In genomic region chr17:78332530-78332929, GRCh38 we compare ENCODE assay signal across 15 cellular contexts. TPM values are rescaled to one million over a fixed set of nuclear protein-coding genes. Genes with fewer than 3 reads are reported as not detected.
DNase-seq lines count a peak whose midpoint lies in the region; ATAC-seq, FAIRE-seq and TF ChIP-seq lines count a peak whose summit lies in the region.
"Had no signal": no experiment of that assay in that cellular context is flagged by ENCODE, and none has a peak within 500 bp of the region (broad histone marks: within the 10 kb centered on the region; RNA-seq: fewer than 3 reads in every experiment).

No MANE protein-coding gene starts in this region.

- no peak overlapping the region for H2BK120ac ChIP-seq in trophoblast cell (ENCODE audit: insufficient read depth, low read length, poor library complexity)

- no peak for DNase-seq in activated T-cell treated with anti-CD3 and anti-CD28 coated beads, Interleukin-2, amount 50 U/mL, for 72 hours
- no peak for DNase-seq in activated T-cell treated with anti-CD3 and anti-CD28 coated beads, Interleukin-2, amount 50 U/mL, for 4 hours
- no peak for DNase-seq in naive thymus-derived CD8-positive, alpha-beta T cell
- DNase-seq in dedifferentiated amniotic fluid mesenchymal stem cell (ENCODE audit: extremely low spot score) (no peak), pancreas (no peak), trophoblast cell (no peak)
- DNase-seq: activated CD4-positive, CD25-positive, alpha-beta regulatory T cell treated with anti-CD3 and anti-CD28 coated beads, Interleukin-2, amount 50 U/mL, for 72 hours; amniotic stem cell; effector CD8-positive, alpha-beta T cell; esophagus squamous epithelium; HCEC 1CT; NCI-H748 treated with DMSO at 0.1 percent for 48 hours had no signal

- H3K27me3 ChIP-seq in DOHH2 (ENCODE audit: control insufficient read depth, low read length) (peaks cover 25% of the 10 kb centered on the region), pancreas (no peaks in the 10 kb centered on the region), trophoblast cell (ENCODE audit: insufficient read depth, low read length) (no peaks in the 10 kb centered on the region)
- H3K27me3 ChIP-seq: esophagus squamous epithelium had no signal

- H3K36me3 ChIP-seq in DOHH2 (ENCODE audit: control insufficient read depth, low read length): no peaks in the 10 kb centered on the region
- no peaks in the 10 kb centered on the region for H3K36me3 ChIP-seq in pancreas
- no peaks in the 10 kb centered on the region for H3K36me3 ChIP-seq in trophoblast cell (ENCODE audit: control insufficient read depth in 1 of 2, insufficient read depth in 2 of 2, low read length in 2 of 2)
- H3K36me3 ChIP-seq: esophagus squamous epithelium had no signal

- no peaks in the 10 kb centered on the region for H3K79me2 ChIP-seq in DOHH2 (ENCODE audit: control insufficient read depth, low read length)
- H3K79me2 ChIP-seq in trophoblast cell (ENCODE audit: control insufficient read depth, insufficient read depth, low read length, poor library complexity): no peaks in the 10 kb centered on the region

- intact Hi-C loops in pancreas (cut with DNase I): no loop called here

- no peaks in the 10 kb centered on the region for H3K36me3 Mint-ChIP-seq in activated T-cell treated with anti-CD3 and anti-CD28 coated beads, Interleukin-2, amount 50 U/mL, for 72 hours (ENCODE audit: insufficient read depth in 2 of 2)
- H3K36me3 Mint-ChIP-seq in activated T-cell treated with anti-CD3 and anti-CD28 coated beads, Interleukin-2, amount 50 U/mL, for 4 hours (ENCODE audit: insufficient read depth): no peaks in the 10 kb centered on the region
- H3K36me3 Mint-ChIP-seq in activated T-helper 17 cell treated with anti-CD3 and anti-CD28 coated beads, Interleukin-2, amount 50 U/mL, for 72 hours (ENCODE audit: low read depth): no peaks in the 10 kb centered on the region
- no peaks in the 10 kb centered on the region for H3K36me3 Mint-ChIP-seq in naive thymus-derived CD8-positive, alpha-beta T cell
- H3K36me3 Mint-ChIP-seq: mesothelial cell of epicardium had no signal

- no peak overlapping the region for H4K8ac ChIP-seq in trophoblast cell (ENCODE audit: low read depth, low read length)

- no peak for FAIRE-seq in pancreas (lab: Jason Lieb, UNC)

- H3K9me3 ChIP-seq in DOHH2 (ENCODE audit: control insufficient read depth, insufficient read depth, low read length) (no peaks in the 10 kb centered on the region), pancreas (no peaks in the 10 kb centered on the region), trophoblast cell (ENCODE audit: insufficient read depth, low read depth, low read length) (no peaks in the 10 kb centered on the region)
- H3K9me3 ChIP-seq: esophagus squamous epithelium had no signal

- H3K14ac ChIP-seq in trophoblast cell (ENCODE audit: low read length): no peak overlapping the region

- H3K4ac ChIP-seq in trophoblast cell (ENCODE audit: low read depth, low read length): no peak overlapping the region

- no peak overlapping the region for H3K9ac ChIP-seq in trophoblast cell (ENCODE audit: low read length)

- H2AFZ ChIP-seq in trophoblast cell (ENCODE audit: insufficient read depth, low read length, poor library complexity): no peak overlapping the region

- H3K9me2 ChIP-seq in DOHH2 (replicated peaks; ENCODE audit: control insufficient read depth, low read length): no peaks in the 10 kb centered on the region

- POLR2A ChIA-PET in naive thymus-derived CD8-positive, alpha-beta T cell (lab: Charles Lee): interaction anchor here (1.0 kb wide), 1 partner anchor 9 kb away, joined by 3 read pairs; no protein-coding TSS in a partner anchor

- H3K4me1 ChIP-seq in DOHH2 (ENCODE audit: control insufficient read depth, low read length) (peaks cover 33% of the 10 kb centered on the region), pancreas (no peaks in the 10 kb centered on the region), trophoblast cell (ENCODE audit: control insufficient read depth in 1 of 2, insufficient read depth in 2 of 2, low read length in 2 of 2) (no peaks in the 10 kb centered on the region)

- 67 to 78% methylated on average over 8 of the region's 8 CpGs for WGBS in pancreas, 2 donors
- no CpG with 5 or more reads among the region's 8 CpGs for WGBS in trophoblast cell (ENCODE audit: extremely low coverage, insufficient coverage, insufficient read length)

- H3K27ac ChIP-seq in DOHH2 (ENCODE audit: low read depth, low read length) (no peak overlapping the region), pancreas (no peak overlapping the region), trophoblast cell (ENCODE audit: low read depth, low read length) (no peak overlapping the region)
- H3K27ac ChIP-seq: esophagus squamous epithelium had no signal

- peak overlapping the region in 1 of 2 donors; percentile 25 for H3K4me3 Mint-ChIP-seq in activated T-cell treated with anti-CD3 and anti-CD28 coated beads, Interleukin-2, amount 50 U/mL, for 72 hours
- H3K4me3 Mint-ChIP-seq in activated T-cell treated with anti-CD3 and anti-CD28 coated beads, Interleukin-2, amount 50 U/mL, for 4 hours: no peak overlapping the region
- peak overlapping the region; percentile 56 for H3K4me3 Mint-ChIP-seq in activated T-helper 17 cell treated with anti-CD3 and anti-CD28 coated beads, Interleukin-2, amount 50 U/mL, for 72 hours
- H3K4me3 Mint-ChIP-seq in naive thymus-derived CD8-positive, alpha-beta T cell: peak overlapping the region in 6 of 10 donors; percentile 3 to 62 (median 50)
- H3K4me3 Mint-ChIP-seq: mesothelial cell of epicardium had no signal

- H4K91ac ChIP-seq in trophoblast cell (ENCODE audit: low read depth, low read length): no peak overlapping the region

- no peak overlapping the region for H3K18ac ChIP-seq in trophoblast cell (ENCODE audit: low read length)

- H3K9me3 Mint-ChIP-seq in activated T-cell treated with anti-CD3 and anti-CD28 coated beads, Interleukin-2, amount 50 U/mL, for 72 hours: no peaks in the 10 kb centered on the region
- H3K9me3 Mint-ChIP-seq in activated T-cell treated with anti-CD3 and anti-CD28 coated beads, Interleukin-2, amount 50 U/mL, for 4 hours: no peaks in the 10 kb centered on the region
- no peaks in the 10 kb centered on the region for H3K9me3 Mint-ChIP-seq in activated T-helper 17 cell treated with anti-CD3 and anti-CD28 coated beads, Interleukin-2, amount 50 U/mL, for 72 hours
- H3K9me3 Mint-ChIP-seq in naive thymus-derived CD8-positive, alpha-beta T cell: no peaks in the 10 kb centered on the region
- H3K9me3 Mint-ChIP-seq: mesothelial cell of epicardium had no signal

- no peak overlapping the region for H2BK12ac ChIP-seq in trophoblast cell (ENCODE audit: low read length)

- H3K27ac Mint-ChIP-seq in activated T-cell treated with anti-CD3 and anti-CD28 coated beads, Interleukin-2, amount 50 U/mL, for 72 hours: peak overlapping the region; percentile 33
- H3K27ac Mint-ChIP-seq in activated T-helper 17 cell treated with anti-CD3 and anti-CD28 coated beads, Interleukin-2, amount 50 U/mL, for 72 hours: peak overlapping the region; percentile 83
- H3K27ac Mint-ChIP-seq in naive thymus-derived CD8-positive, alpha-beta T cell: peak overlapping the region; percentile 84 to 99 (median 92)
- H3K27ac Mint-ChIP-seq: mesothelial cell of epicardium had no signal

- no peaks in the 10 kb centered on the region for H3K79me1 ChIP-seq in trophoblast cell (ENCODE audit: low read length)

- H3K23ac ChIP-seq in trophoblast cell (ENCODE audit: low read length): no peak overlapping the region

- no peak overlapping the region for H2BK5ac ChIP-seq in trophoblast cell (ENCODE audit: low read depth, low read length, poor library complexity)

- peaks cover 4% of the 10 kb centered on the region for H3F3A ChIP-seq in DOHH2 (ENCODE audit: control insufficient read depth, insufficient read depth)

- H4K12ac ChIP-seq in trophoblast cell (ENCODE audit: low read depth, low read length): no peak overlapping the region

- H3K4me2 ChIP-seq in DOHH2 (ENCODE audit: low read length) (0 out of 2 replicates have a peak overlapping the region, but pooled peaks have one; percentile 22), trophoblast cell (ENCODE audit: low read length) (no peak overlapping the region)

- H2AK5ac ChIP-seq in trophoblast cell (ENCODE audit: low read length): no peak overlapping the region

- no peaks in the 10 kb centered on the region for H4K20me1 ChIP-seq in DOHH2 (ENCODE audit: control insufficient read depth, insufficient read depth, low read depth, low read length)

- TF ChIP-seq CTCF in DOHH2 (IDR thresholded peaks at IDR 0.05; ENCODE audit: low read depth, low read length, poor library complexity, severe bottlenecking) (no peak), pancreas (IDR thresholded peaks at IDR 0.05) (no peak)

- H3K27me3 Mint-ChIP-seq in activated T-cell treated with anti-CD3 and anti-CD28 coated beads, Interleukin-2, amount 50 U/mL, for 72 hours (ENCODE audit: low read depth): no peaks in the 10 kb centered on the region
- no peaks in the 10 kb centered on the region for H3K27me3 Mint-ChIP-seq in activated T-cell treated with anti-CD3 and anti-CD28 coated beads, Interleukin-2, amount 50 U/mL, for 4 hours (ENCODE audit: low read depth)
- H3K27me3 Mint-ChIP-seq in activated T-helper 17 cell treated with anti-CD3 and anti-CD28 coated beads, Interleukin-2, amount 50 U/mL, for 72 hours: no peaks in the 10 kb centered on the region
- no peaks in the 10 kb centered on the region for H3K27me3 Mint-ChIP-seq in naive thymus-derived CD8-positive, alpha-beta T cell

- H3K4me3 ChIP-seq in DOHH2 (ENCODE audit: low read length) (no peak overlapping the region), pancreas (no peak overlapping the region), trophoblast cell (ENCODE audit: low read depth, low read length) (no peak overlapping the region)
- H3K4me3 ChIP-seq: esophagus squamous epithelium had no signal

- no peak for ATAC-seq in activated T-cell treated with anti-CD3 and anti-CD28 coated beads, Interleukin-2, amount 50 U/mL, for 72 hours (replicated peaks in 1 of 2)
- ATAC-seq in activated T-cell treated with anti-CD3 and anti-CD28 coated beads, Interleukin-2, amount 50 U/mL, for 4 hours: no peak
- no peak for ATAC-seq in activated T-helper 17 cell treated with anti-CD3 and anti-CD28 coated beads, Interleukin-2, amount 50 U/mL, for 72 hours (replicated peaks)
- no peak for ATAC-seq in naive thymus-derived CD8-positive, alpha-beta T cell
- no peak for ATAC-seq in pancreas

- peaks cover 44% of the 10 kb centered on the region for H3K4me1 Mint-ChIP-seq in activated T-cell treated with anti-CD3 and anti-CD28 coated beads, Interleukin-2, amount 50 U/mL, for 72 hours (ENCODE audit: low read depth)
- H3K4me1 Mint-ChIP-seq in activated T-cell treated with anti-CD3 and anti-CD28 coated beads, Interleukin-2, amount 50 U/mL, for 4 hours (ENCODE audit: low read depth): peaks cover 36% of the 10 kb centered on the region
- peaks cover 22% of the 10 kb centered on the region for H3K4me1 Mint-ChIP-seq in activated T-helper 17 cell treated with anti-CD3 and anti-CD28 coated beads, Interleukin-2, amount 50 U/mL, for 72 hours
- H3K4me1 Mint-ChIP-seq in naive thymus-derived CD8-positive, alpha-beta T cell: peaks cover 20 to 36% (median 34%) of the 10 kb centered on the region in 4 donors

RNA-seq across cellular contexts. Expression of gene SOCS3, which starts 27.3 kb away (rescaled TPM):
- total RNA-seq in activated T-cell treated with anti-CD3 and anti-CD28 coated beads, Interleukin-2, amount 50 U/mL, for 72 hours: 100 to 1,000 TPM; 164 to 212 TPM
- total RNA-seq in activated T-cell treated with anti-CD3 and anti-CD28 coated beads, Interleukin-2, amount 50 U/mL, for 4 hours: 100 to 1,000 TPM; 118 to 143 (median 136) TPM
- 100 to 1,000 TPM; 129 to 175 TPM for total RNA-seq in activated T-helper 17 cell treated with anti-CD3 and anti-CD28 coated beads, Interleukin-2, amount 50 U/mL, for 72 hours
- total RNA-seq in naive thymus-derived CD8-positive, alpha-beta T cell: 1 to 10 TPM in 1 of 2 experiments, under 1 TPM in 1; 0.86 to 1.0 TPM
- polyA plus RNA-seq in naive thymus-derived CD8-positive, alpha-beta T cell: 10 to 100 TPM; 21.2 to 43.9 (median 37.3) TPM
- total RNA-seq in pancreas: 10 to 100 TPM in 4 of 6 donors, 1 to 10 TPM in 2; 5.7 to 32.6 (median 18.0) TPM
- polyA plus RNA-seq in pancreas: 10 to 100 TPM; 28.5 to 53.3 TPM
- 33.2 and 33.8 TPM in 2 replicates for polyA plus RNA-seq in trophoblast cell (2013)

RNA-seq across cellular contexts. Expression of gene PGS1, which starts 45.9 kb away (rescaled TPM):
- 100 to 1,000 TPM in 1 of 2 donors, 10 to 100 TPM in 1; 81.6 to 101 TPM for total RNA-seq in activated T-cell treated with anti-CD3 and anti-CD28 coated beads, Interleukin-2, amount 50 U/mL, for 72 hours
- total RNA-seq in activated T-cell treated with anti-CD3 and anti-CD28 coated beads, Interleukin-2, amount 50 U/mL, for 4 hours: 10 to 100 TPM; 47.4 to 51.7 (median 47.5) TPM
- total RNA-seq in activated T-helper 17 cell treated with anti-CD3 and anti-CD28 coated beads, Interleukin-2, amount 50 U/mL, for 72 hours: 100 to 1,000 TPM in 1 of 2 donors, 10 to 100 TPM in 1; 76.1 to 101 TPM
- total RNA-seq in naive thymus-derived CD8-positive, alpha-beta T cell: 10 to 100 TPM; 72.5 to 73.4 TPM
- polyA plus RNA-seq in naive thymus-derived CD8-positive, alpha-beta T cell: 10 to 100 TPM; 24.3 to 46.6 (median 32.7) TPM
- 10 to 100 TPM; 11.2 to 21.9 (median 13.4) TPM for total RNA-seq in pancreas
- polyA plus RNA-seq in pancreas: 10 to 100 TPM; 17.2 to 22.7 TPM
- polyA plus RNA-seq in trophoblast cell (2013): 23.9 and 26.5 TPM in 2 replicates

Comparison
In these comparisons a context has a peak if more than half of its experiments do, and no peak if none do; other contexts are left out.
1. H3K27ac Mint-ChIP-seq: peak in every context shown above with its lines; median percentile 92 in naive thymus-derived CD8-positive, alpha-beta T cell; 83 in activated T-helper 17 cell treated with anti-CD3 and anti-CD28 coated beads, Interleukin-2, amount 50 U/mL, for 72 hours; 33 in activated T-cell treated with anti-CD3 and anti-CD28 coated beads, Interleukin-2, amount 50 U/mL, for 72 hours.